9 cellular contexts compared by ENCODE assay signal in the genomic region with DNA sequence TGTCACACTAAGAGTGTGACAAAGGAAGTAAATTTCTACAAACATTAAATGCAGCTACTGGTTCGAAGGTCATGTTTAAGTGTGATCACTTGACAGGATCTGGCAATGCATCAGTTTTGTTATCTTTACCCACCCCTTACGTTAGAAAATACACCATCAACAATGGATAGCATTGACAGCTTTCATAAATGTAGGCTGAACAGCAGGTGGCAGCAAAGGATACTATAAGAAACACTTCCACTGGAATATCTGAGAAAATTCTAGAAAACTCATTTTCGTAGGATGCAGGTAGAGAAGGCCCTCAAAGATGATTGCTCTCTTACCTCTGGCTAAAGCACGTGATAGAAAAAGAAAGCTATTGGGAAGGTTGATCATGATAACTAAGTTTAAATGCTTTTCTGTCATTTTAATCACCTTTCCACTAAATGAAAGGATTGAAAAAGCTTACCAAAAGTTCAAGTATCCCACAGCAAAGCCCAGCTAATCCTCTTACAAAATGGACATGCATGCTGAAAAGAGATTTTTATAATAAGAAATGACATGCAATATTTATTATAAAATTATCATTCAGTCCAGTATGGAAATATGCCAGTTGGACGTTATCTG.
DNase-seq lines count a peak whose midpoint lies in the region; ATAC-seq and TF ChIP-seq lines count a peak whose summit lies in the region.
"Had no signal": no experiment of that assay in that cellular context is flagged by ENCODE, and none has a peak within 500 bp of the region (broad histone marks: within the 10 kb centered on the region; RNA-seq: fewer than 3 reads in every experiment).

No MANE protein-coding gene starts in this region.

- no peaks in the 10 kb centered on the region for H3F3A ChIP-seq in PC-9 (ENCODE audit: insufficient read depth, low read depth)

- peak; percentile 64 for ATAC-seq in HG03565 (IDR thresholded peaks at IDR 0.05; ENCODE audit: unreplicated experiment)
- ATAC-seq in activated T-cell treated with anti-CD3 and anti-CD28 coated beads, Interleukin-2, amount 50 U/mL, for 4 hours, result no peak
- no peak for ATAC-seq in GM21717 (IDR thresholded peaks at IDR 0.05; ENCODE audit: unreplicated experiment)

- H3K4me2 ChIP-seq in PC-9 (no peak overlapping the region), fibroblast of lung (ENCODE audit: extremely low read depth, insufficient read depth, low read length) (no peak overlapping the region)

- CTCF ChIA-PET in activated naive CD4-positive, alpha-beta T cell treated with anti-CD3 and anti-CD28 coated beads, Interleukin-2, amount 10 ng/mL, durations not matched to agents 7 days and 5 days (lab: Charles Lee), result interaction anchor here (0.6 to 2.2 kb wide), 4 partner anchors 12 to 1841 kb away, joined by 3 to 5 read pairs (median 4); no protein-coding TSS in a partner anchor
- CTCF ChIA-PET in PC-9 (lab: Charles Lee), result interaction anchor here (0.5 to 1.2 kb wide), 5 partner anchors 8 to 1963 kb away, joined by 3 to 7 read pairs (median 3); no protein-coding TSS in a partner anchor

- TF ChIP-seq POLR2A in sigmoid colon (IDR thresholded peaks at IDR 0.05), result no peak

- peak; percentile 75 for TF ChIP-seq CTCF in PC-9 (conservative IDR thresholded peaks at IDR 0.05)
- peak; percentile 43 to 59 for TF ChIP-seq CTCF in fibroblast of lung (conservative IDR thresholded peaks at IDR 0.05 in 1 of 2, IDR thresholded peaks at IDR 0.05 in 1 of 2; ENCODE audit: low read depth in 1 of 2, low read length in 2 of 2)
- TF ChIP-seq CTCF in sigmoid colon (IDR thresholded peaks at IDR 0.05), result peak in 3 of 4 experiments; percentile 33 to 50 (median 34)

- 17 to 33% methylated on average over 5 of the region's 5 CpGs for WGBS in sigmoid colon, 2 donors

- H3K4me1 ChIP-seq in PC-9 (replicated peaks; ENCODE audit: insufficient read depth) (no peaks in the 10 kb centered on the region), fibroblast of lung (ENCODE audit: control insufficient read depth, extremely low read depth, insufficient read depth, low read length) (no peaks in the 10 kb centered on the region), sigmoid colon (peaks cover 0 to 6% (median 4%) of the 10 kb centered on the region in 4 donors)

- no peak overlapping the region for H3K27ac Mint-ChIP-seq in activated naive CD4-positive, alpha-beta T cell treated with anti-CD3 and anti-CD28 coated beads, Interleukin-2, amount 10 ng/mL, durations not matched to agents 7 days and 5 days
- H3K27ac Mint-ChIP-seq: activated naive CD8-positive, alpha-beta T cell treated with anti-CD3 and anti-CD28 coated beads, Interleukin-2, amount 10 ng/mL, durations not matched to agents 7 days and 5 days had no signal

- peaks cover 8% of the 10 kb centered on the region for H3K4me1 Mint-ChIP-seq in activated naive CD4-positive, alpha-beta T cell treated with anti-CD3 and anti-CD28 coated beads, Interleukin-2, amount 10 ng/mL, durations not matched to agents 7 days and 5 days
- H3K4me1 Mint-ChIP-seq in activated T-cell treated with anti-CD3 and anti-CD28 coated beads, Interleukin-2, amount 50 U/mL, for 4 hours (ENCODE audit: low read depth), result peaks cover 9% of the 10 kb centered on the region

- H3K9me2 ChIP-seq in PC-9 (ENCODE audit: insufficient read depth), result no peaks in the 10 kb centered on the region

- H3K36me3 Mint-ChIP-seq in activated naive CD4-positive, alpha-beta T cell treated with anti-CD3 and anti-CD28 coated beads, Interleukin-2, amount 10 ng/mL, durations not matched to agents 7 days and 5 days, result no peaks in the 10 kb centered on the region
- H3K36me3 Mint-ChIP-seq in activated T-cell treated with anti-CD3 and anti-CD28 coated beads, Interleukin-2, amount 50 U/mL, for 4 hours (ENCODE audit: insufficient read depth), result no peaks in the 10 kb centered on the region
- H3K36me3 Mint-ChIP-seq: activated naive CD8-positive, alpha-beta T cell treated with anti-CD3 and anti-CD28 coated beads, Interleukin-2, amount 10 ng/mL, durations not matched to agents 7 days and 5 days had no signal

- no peak for TF ChIP-seq EP300 in sigmoid colon (IDR thresholded peaks at IDR 0.05)

- POLR2A ChIA-PET in PC-9 (lab: Charles Lee; ENCODE audit: unreplicated experiment), result no interaction called here

- H4K20me1 ChIP-seq in PC-9 (ENCODE audit: insufficient read depth) (no peaks in the 10 kb centered on the region), fibroblast of lung (ENCODE audit: control insufficient read depth, extremely low read depth, insufficient read depth, low read length) (no peaks in the 10 kb centered on the region)

- BruUV-seq in PC-9 (replicated peaks; lab: Mats Ljungman, UMichigan), result no TSS peak

- H3K4me3 ChIP-seq in PC-9, result no peak overlapping the region
- H3K4me3 ChIP-seq in fibroblast of lung (replicated peaks in 1 of 4; ENCODE audit: control extremely low read depth in 1 of 4, insufficient read depth in 1 of 4, low read depth in 3 of 4, low read length in 4 of 4), result no peak overlapping the region
- no peak overlapping the region for H3K4me3 ChIP-seq in sigmoid colon

- intact Hi-C loops in PC-9 (cut with micrococcal nuclease; ENCODE audit: unreplicated experiment) (no loop called here), sigmoid colon (cut with DNase I) (no loop called here)

- DNase-seq in activated naive CD4-positive, alpha-beta T cell treated with anti-CD3 and anti-CD28 coated beads, Interleukin-2, amount 10 ng/mL, durations not matched to agents 7 days and 5 days, result peak; percentile 44
- DNase-seq in activated naive CD4-positive, alpha-beta T cell (lab: John Stamatoyannopoulos, UW), result no peak
- DNase-seq in PC-9, result peak in 1 of 2 experiments; percentile 11
- DNase-seq in fibroblast of lung (ENCODE audit: low read depth in 2 of 2), result peak; percentile 19 to 47
- DNase-seq in sigmoid colon, result no peak
- DNase-seq in activated T-cell treated with anti-CD3 and anti-CD28 coated beads, Interleukin-2, amount 50 U/mL, for 4 hours, result no peak
- DNase-seq: activated naive CD8-positive, alpha-beta T cell treated with anti-CD3 and anti-CD28 coated beads, Interleukin-2, amount 10 ng/mL, durations not matched to agents 7 days and 5 days had no signal

- H3K9me3 Mint-ChIP-seq in activated naive CD4-positive, alpha-beta T cell treated with anti-CD3 and anti-CD28 coated beads, Interleukin-2, amount 10 ng/mL, durations not matched to agents 7 days and 5 days, result no peaks in the 10 kb centered on the region
- no peaks in the 10 kb centered on the region for H3K9me3 Mint-ChIP-seq in activated T-cell treated with anti-CD3 and anti-CD28 coated beads, Interleukin-2, amount 50 U/mL, for 4 hours
- H3K9me3 Mint-ChIP-seq: activated naive CD8-positive, alpha-beta T cell treated with anti-CD3 and anti-CD28 coated beads, Interleukin-2, amount 10 ng/mL, durations not matched to agents 7 days and 5 days had no signal

- H2AFZ ChIP-seq in PC-9 (no peak overlapping the region), fibroblast of lung (ENCODE audit: low read length) (no peak overlapping the region)

- H3K27me3 ChIP-seq in PC-9 (ENCODE audit: insufficient read depth, low read depth) (no peaks in the 10 kb centered on the region), fibroblast of lung (ENCODE audit: control insufficient read depth, insufficient read depth, low read length) (peaks cover 6% of the 10 kb centered on the region), sigmoid colon (peaks cover 0 to 37% (median 0%) of the 10 kb centered on the region in 3 donors)

- no peak overlapping the region for H3K9ac ChIP-seq in fibroblast of lung (ENCODE audit: insufficient read depth, low read length)

- H3K27ac ChIP-seq in PC-9 (no peak overlapping the region), fibroblast of lung (ENCODE audit: insufficient read depth, low read length) (no peak overlapping the region), sigmoid colon (no peak overlapping the region)

- H3K36me3 ChIP-seq in PC-9 (ENCODE audit: low read depth), result no peaks in the 10 kb centered on the region
- H3K36me3 ChIP-seq in fibroblast of lung (ENCODE audit: control insufficient read depth, insufficient read depth, low read length), result no peaks in the 10 kb centered on the region
- H3K36me3 ChIP-seq in sigmoid colon, result no peaks in the 10 kb centered on the region

- peaks cover 21% of the 10 kb centered on the region for H3K27me3 Mint-ChIP-seq in activated naive CD4-positive, alpha-beta T cell treated with anti-CD3 and anti-CD28 coated beads, Interleukin-2, amount 10 ng/mL, durations not matched to agents 7 days and 5 days
- peaks cover 37% of the 10 kb centered on the region for H3K27me3 Mint-ChIP-seq in activated T-cell treated with anti-CD3 and anti-CD28 coated beads, Interleukin-2, amount 50 U/mL, for 4 hours (ENCODE audit: low read depth)

- H3K79me2 ChIP-seq in PC-9 (ENCODE audit: low read depth) (no peaks in the 10 kb centered on the region), fibroblast of lung (ENCODE audit: control insufficient read depth, insufficient read depth, low read length) (no peaks in the 10 kb centered on the region)

- H3K4me3 Mint-ChIP-seq in activated naive CD4-positive, alpha-beta T cell treated with anti-CD3 and anti-CD28 coated beads, Interleukin-2, amount 10 ng/mL, durations not matched to agents 7 days and 5 days, result no peak overlapping the region
- H3K4me3 Mint-ChIP-seq in activated T-cell treated with anti-CD3 and anti-CD28 coated beads, Interleukin-2, amount 50 U/mL, for 4 hours, result no peak overlapping the region
- H3K4me3 Mint-ChIP-seq: activated naive CD8-positive, alpha-beta T cell treated with anti-CD3 and anti-CD28 coated beads, Interleukin-2, amount 10 ng/mL, durations not matched to agents 7 days and 5 days had no signal

- H3K9me3 ChIP-seq in PC-9 (ENCODE audit: insufficient read depth, low read depth) (no peaks in the 10 kb centered on the region), fibroblast of lung (ENCODE audit: control insufficient read depth, insufficient read depth, low read depth, low read length) (no peaks in the 10 kb centered on the region), sigmoid colon (no peaks in the 10 kb centered on the region)

Comparison
In these comparisons a context has a peak if more than half of its experiments do, and no peak if none do; other contexts are left out.
1. DNase-seq: peak in activated naive CD4-positive, alpha-beta T cell treated with anti-CD3 and anti-CD28 coated beads, Interleukin-2, amount 10 ng/mL, durations not matched to agents 7 days and 5 days (single experiment) and fibroblast of lung (2 of 2); none in activated naive CD4-positive, alpha-beta T cell (0 of 4), sigmoid colon (single experiment) and activated T-cell treated with anti-CD3 and anti-CD28 coated beads, Interleukin-2, amount 50 U/mL, for 4 hours (single experiment).
2. Peak in every context shown above with its lines, with median percentiles within 50 percentile points of each other: CTCF ChIP-seq.